Comparison of ENCODE assay signal across 15 cellular contexts in the genomic region with DNA sequence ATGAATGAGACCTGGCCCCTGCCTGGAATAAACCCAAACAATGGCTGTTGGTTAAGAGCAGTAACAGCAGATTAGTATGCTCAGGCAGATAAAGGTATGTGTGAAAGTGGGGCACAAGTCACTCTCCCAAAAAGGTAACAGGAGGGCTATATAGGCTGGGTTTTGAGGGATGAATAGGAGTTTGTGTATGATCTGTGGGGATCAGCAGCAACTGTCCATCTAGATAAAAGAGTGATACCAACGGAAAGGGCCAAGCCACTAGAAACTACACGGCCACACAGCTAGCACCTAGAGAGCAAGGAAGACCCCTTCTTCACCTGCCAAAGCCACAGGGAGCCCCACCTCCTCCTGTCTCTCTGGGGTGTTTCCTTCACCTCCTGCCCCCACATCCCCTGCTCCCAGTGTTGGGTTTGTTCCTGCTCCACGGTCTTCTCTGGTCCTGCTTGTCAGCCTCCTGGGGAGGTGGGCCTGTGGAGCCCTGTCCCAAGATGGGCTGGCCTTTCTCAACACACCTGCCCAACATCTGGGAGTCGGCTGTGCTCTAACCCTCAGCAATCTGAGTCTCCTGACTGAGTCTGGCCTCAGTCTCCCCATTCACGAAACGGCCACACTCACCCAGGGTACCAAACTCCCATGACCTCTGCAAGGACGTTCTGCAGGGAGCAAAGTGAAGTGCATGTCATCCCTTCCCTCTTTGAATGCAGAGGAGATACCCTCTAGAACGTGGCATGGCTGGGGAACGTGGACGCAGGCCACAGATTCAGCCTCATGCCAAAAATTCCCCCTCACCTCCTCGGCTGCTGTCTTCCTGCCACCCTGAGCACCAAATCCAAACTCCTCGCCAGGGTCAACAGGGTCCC.
DNase-seq lines count a peak whose midpoint lies in the region; ATAC-seq and TF ChIP-seq lines count a peak whose summit lies in the region.
"Had no signal": no experiment of that assay in that cellular context is flagged by ENCODE, and none has a peak within 500 bp of the region (broad histone marks: within the 10 kb centered on the region; RNA-seq: fewer than 3 reads in every experiment).

No MANE protein-coding gene starts in this region.

- H3K36me3 Mint-ChIP-seq in central memory CD8-positive, alpha-beta T cell (ENCODE audit: insufficient read depth): peaks cover 10% of the 10 kb centered on the region
- H3K36me3 Mint-ChIP-seq in nephron (ENCODE audit: low read depth): peaks cover 56% of the 10 kb centered on the region

- H3K4me1 ChIP-seq in uterus: peaks cover 8 to 30% of the 10 kb centered on the region in 2 donors

- no peaks in the 10 kb centered on the region for H3K27me3 ChIP-seq in uterus
- H3K27me3 ChIP-seq: heart left ventricle, upper lobe of right lung had no signal

- no peak overlapping the region for H3K4me3 Mint-ChIP-seq in central memory CD8-positive, alpha-beta T cell
- no peak overlapping the region for H3K4me3 Mint-ChIP-seq in nephron
- H3K4me3 Mint-ChIP-seq: activated naive CD8-positive, alpha-beta T cell treated with anti-CD3 and anti-CD28 coated beads, Interleukin-2, amount 50 U/mL, for 24 hours had no signal

- TF ChIP-seq CTCF in nephron (IDR thresholded peaks at IDR 0.05; ENCODE audit: unreplicated experiment in 3 of 3) (no peak), uterus (IDR thresholded peaks at IDR 0.05) (no peak), GM20000 (IDR thresholded peaks at IDR 0.05; ENCODE audit: extremely low read depth, missing control alignments) (no peak)

- no peak for ATAC-seq in Right ventricle myocardium superior (ENCODE audit: poor library complexity)
- no peak for ATAC-seq in left cardiac atrium
- ATAC-seq in central memory CD8-positive, alpha-beta T cell (replicated peaks; ENCODE audit: extremely low read depth, poor library complexity, severe bottlenecking): no peak
- ATAC-seq in activated CD4-positive, CD25-positive, alpha-beta regulatory T cell treated with anti-CD3 and anti-CD28 coated beads, Interleukin-2, amount 50 U/mL, for 24 hours: no peak
- ATAC-seq: activated naive CD8-positive, alpha-beta T cell treated with anti-CD3 and anti-CD28 coated beads, Interleukin-2, amount 50 U/mL, for 24 hours; heart left ventricle; upper lobe of right lung had no signal

- peaks cover 67% of the 10 kb centered on the region for H3K4me1 Mint-ChIP-seq in central memory CD8-positive, alpha-beta T cell
- peaks cover 50% of the 10 kb centered on the region for H3K4me1 Mint-ChIP-seq in nephron

- intact Hi-C loops in Right ventricle myocardium superior (cut with DNase I) (no loop called here), left cardiac atrium (cut with DNase I) (loop anchor here in 1 of 2 donors (10.0 kb wide), 2 partner anchors 46 to 94 kb away; no protein-coding TSS in a partner anchor), uterus (cut with DNase I; ENCODE audit: low total_unique reads) (no loop called here)

- peak; percentile 18 for DNase-seq in Right ventricle myocardium superior
- DNase-seq in left cardiac atrium: no peak
- no peak for DNase-seq in central memory CD8-positive, alpha-beta T cell (ENCODE audit: low spot score in 2 of 2)
- DNase-seq in uterus: no peak
- no peak for DNase-seq in GM20000 (ENCODE audit: low spot score)
- no peak for DNase-seq in MV-4-11 (lab: John Stamatoyannopoulos, UW)
- DNase-seq: activated naive CD8-positive, alpha-beta T cell treated with anti-CD3 and anti-CD28 coated beads, Interleukin-2, amount 50 U/mL, for 24 hours; erythroblast; NCI-H524 treated with DMSO at 0.1 percent for 48 hours; OCI-M1; upper lobe of right lung; WERI-Rb-1 had no signal

- H3K27ac ChIP-seq in uterus: peak overlapping the region; percentile 94
- H3K27ac ChIP-seq: WERI-Rb-1 had no signal

- no peak overlapping the region for H3K4me3 ChIP-seq in uterus
- H3K4me3 ChIP-seq: heart left ventricle, upper lobe of right lung had no signal

- no peaks in the 10 kb centered on the region for H3K27me3 Mint-ChIP-seq in central memory CD8-positive, alpha-beta T cell
- no peaks in the 10 kb centered on the region for H3K27me3 Mint-ChIP-seq in nephron (ENCODE audit: low read depth)
- H3K27me3 Mint-ChIP-seq: activated naive CD8-positive, alpha-beta T cell treated with anti-CD3 and anti-CD28 coated beads, Interleukin-2, amount 50 U/mL, for 24 hours had no signal

- peak overlapping the region; percentile 88 for H3K27ac Mint-ChIP-seq in central memory CD8-positive, alpha-beta T cell (ENCODE audit: low read depth)
- H3K27ac Mint-ChIP-seq in nephron: peak overlapping the region; percentile 52 to 79 (median 64)
- H3K27ac Mint-ChIP-seq: activated naive CD8-positive, alpha-beta T cell treated with anti-CD3 and anti-CD28 coated beads, Interleukin-2, amount 50 U/mL, for 24 hours had no signal

- H3K36me3 ChIP-seq in uterus: no peaks in the 10 kb centered on the region

- no peaks in the 10 kb centered on the region for H3K9me3 ChIP-seq in uterus
- H3K9me3 ChIP-seq: heart left ventricle, upper lobe of right lung had no signal

- H3K9me3 Mint-ChIP-seq in central memory CD8-positive, alpha-beta T cell: no peaks in the 10 kb centered on the region
- peaks cover 5% of the 10 kb centered on the region for H3K9me3 Mint-ChIP-seq in nephron
- H3K9me3 Mint-ChIP-seq: activated naive CD8-positive, alpha-beta T cell treated with anti-CD3 and anti-CD28 coated beads, Interleukin-2, amount 50 U/mL, for 24 hours had no signal

- TF ChIP-seq POLR2A in uterus (IDR thresholded peaks at IDR 0.05): no peak
